Comparison of ENCODE assay signal across 17 cellular contexts in genomic region chr15:85024003-85024402, GRCh38. TPM values are rescaled to one million over a fixed set of nuclear protein-coding genes. Genes with fewer than 3 reads are reported as not detected.
A peak's percentile ranks its signal among the peaks of the same experiment; 100 is the strongest.
DNase-seq lines count a peak whose midpoint lies in the region; ATAC-seq, FAIRE-seq and TF ChIP-seq lines count a peak whose summit lies in the region.
"Had no signal": no experiment of that assay in that cellular context is flagged by ENCODE, and none has a peak within 500 bp of the region (broad histone marks: within the 10 kb centered on the region; RNA-seq: fewer than 3 reads in every experiment).

No MANE protein-coding gene starts in this region.

- H3K4me1 ChIP-seq in adrenal gland (replicated peaks in 1 of 2) = peaks cover 22 to 55% of the 10 kb centered on the region in 2 donors
- peaks cover 59 to 78% (median 74%) of the 10 kb centered on the region in 4 donors for H3K4me1 ChIP-seq in stomach

- H3K27me3 ChIP-seq in adrenal gland = no peaks in the 10 kb centered on the region
- H3K27me3 ChIP-seq in stomach = no peaks in the 10 kb centered on the region
- H3K27me3 ChIP-seq: BLaER1 treated with 17β-estradiol and CSF1 and Interleukin-3, amounts not matched to agents 10 nM and 100 nM had no signal

- TF ChIP-seq CTCF in adrenal gland (IDR thresholded peaks at IDR 0.05) (no peak), stomach (IDR thresholded peaks at IDR 0.05) (no peak)

- no peak for DNase-seq in GM19239 (ENCODE audit: insufficient read length, low spot score)
- no peak for DNase-seq in adrenal gland
- DNase-seq in left colon = no peak
- no peak for DNase-seq in stomach
- no peak for DNase-seq in HK-2 (ENCODE audit: unreplicated experiment)
- DNase-seq in activated CD4-positive, alpha-beta T cell treated with anti-CD3 and anti-CD28 coated beads for 4 hours = no peak
- no peak for DNase-seq in activated CD4-positive, alpha-beta T cell treated with anti-CD3 and anti-CD28 coated beads, Interleukin-2, amount 50 U/mL, for 48 hours
- DNase-seq: activated CD4-positive, alpha-beta T cell treated with anti-CD3 and anti-CD28 coated beads for 1 hour; activated naive CD4-positive, alpha-beta T cell; activated T-cell treated with anti-CD3 and anti-CD28 coated beads, Interleukin-2, amount 50 U/mL, for 4 hours; H7; KG1; NCI-H1436; NCI-H2171; NCI-H524 treated with DMSO at 0.1 percent for 48 hours had no signal

- peak; percentile 59 for ATAC-seq in left colon

- no peak for TF ChIP-seq EP300 in stomach (IDR thresholded peaks at IDR 0.05)

- WGBS in adrenal gland, 4 donors = 80 to 82% (median 82%) methylated on average over 3 of the region's 3 CpGs
- WGBS in stomach, 5 donors = 44 to 76% (median 70%) methylated on average over 3 of the region's 3 CpGs

- H3K4me3 ChIP-seq in adrenal gland (no peak overlapping the region), stomach (no peak overlapping the region)
- H3K4me3 ChIP-seq: BLaER1 treated with 17β-estradiol and CSF1 and Interleukin-3, amounts not matched to agents 10 nM and 100 nM had no signal

- no peaks in the 10 kb centered on the region for H3K9me3 ChIP-seq in adrenal gland (replicated peaks in 1 of 3)
- no peaks in the 10 kb centered on the region for H3K9me3 ChIP-seq in stomach
- H3K9me3 ChIP-seq: BLaER1 treated with 17β-estradiol and CSF1 and Interleukin-3, amounts not matched to agents 10 nM and 100 nM had no signal

- peak; percentile 37 for FAIRE-seq in GM19239 (lab: Jason Lieb, UNC)
- FAIRE-seq: endometrium had no signal

- TF ChIP-seq POLR2A in adrenal gland (IDR thresholded peaks at IDR 0.05) = no peak
- TF ChIP-seq POLR2A in stomach (IDR thresholded peaks at IDR 0.05) = no peak

- intact Hi-C loops in adrenal gland (cut with DNase I) = no loop called here
- intact Hi-C loops in left colon (cut with DNase I, micrococcal nuclease) = no loop called here
- intact Hi-C loops in stomach (cut with DNase I; ENCODE audit: low total_unique reads) = no loop called here

- H3K36me3 ChIP-seq in adrenal gland (replicated peaks in 1 of 2) = no peaks in the 10 kb centered on the region
- no peaks in the 10 kb centered on the region for H3K36me3 ChIP-seq in stomach
- H3K36me3 ChIP-seq: BLaER1 treated with 17β-estradiol and CSF1 and Interleukin-3, amounts not matched to agents 10 nM and 100 nM had no signal

- H3K27ac ChIP-seq in adrenal gland = peak overlapping the region in 3 of 5 donors; percentile 2 to 71 (median 38)
- H3K27ac ChIP-seq in stomach = peak overlapping the region in 4 of 5 donors; percentile 3 to 72 (median 55)
- H3K27ac ChIP-seq: BLaER1 treated with 17β-estradiol and CSF1 and Interleukin-3, amounts not matched to agents 10 nM and 100 nM had no signal

RNA-seq across cellular contexts. Expression of gene PDE8A, which starts 42.3 kb away (rescaled TPM):
- total RNA-seq in adrenal gland = 10 to 100 TPM; 47.3 to 92.7 (median 60.1) TPM
- 100 to 1,000 TPM in 1 of 3 donors, 10 to 100 TPM in 2; 83.9 to 123 (median 85.5) TPM for polyA plus RNA-seq in adrenal gland
- 10 to 100 TPM; 93.7 to 99.8 TPM for total RNA-seq in left colon
- total RNA-seq in stomach = 10 to 100 TPM; 22.2 to 85.9 (median 58.8) TPM
- 10 to 100 TPM; 15.6 to 19.2 (median 16.7) TPM for polyA plus RNA-seq in stomach
